8 cellular contexts compared by ENCODE assay signal in the genomic region with DNA sequence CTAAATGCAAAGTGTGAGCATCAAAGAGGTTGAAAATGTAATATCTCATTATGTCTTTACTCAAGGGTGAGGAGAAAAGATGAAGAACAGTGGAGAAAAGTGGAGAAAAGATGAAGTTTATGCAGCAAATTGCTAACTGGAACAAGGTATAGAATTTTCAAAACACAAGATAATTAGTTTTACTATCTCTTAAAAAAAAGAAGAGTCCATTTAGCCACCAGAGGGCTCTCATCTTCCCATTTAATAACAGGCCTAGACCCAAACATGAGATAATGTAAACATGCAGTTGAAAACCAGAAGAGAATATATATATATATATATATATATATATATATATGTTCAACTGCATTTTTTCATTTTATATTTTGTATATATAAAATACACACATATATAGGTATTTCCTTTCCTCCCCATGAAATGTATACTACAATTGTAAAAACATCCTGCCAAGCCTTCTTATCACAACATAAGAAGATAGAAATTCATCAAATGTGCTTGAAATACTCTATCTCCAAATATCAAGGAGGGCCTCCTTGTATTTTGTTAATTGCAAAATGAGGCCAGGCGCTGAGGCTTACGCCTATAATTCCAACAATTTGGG.
DNase-seq lines count a peak whose midpoint lies in the region; ATAC-seq and TF ChIP-seq lines count a peak whose summit lies in the region.

No MANE protein-coding gene starts in this region.

- H3K4me2 ChIP-seq in OCI-LY1 (ENCODE audit: low read length), result no peak overlapping the region

- H3K27ac ChIP-seq in OCI-LY1 (ENCODE audit: low read depth, low read length, poor library complexity, severe bottlenecking) (no peak overlapping the region), vagina (no peak overlapping the region)

- H3K9me2 ChIP-seq in OCI-LY1 (ENCODE audit: low read depth, low read length), result no peaks in the 10 kb centered on the region

- H3K36me3 Mint-ChIP-seq in neural crest cell (ENCODE audit: low read depth), result no peaks in the 10 kb centered on the region

- intact Hi-C loops in vagina (cut with DNase I), result no loop called here

- no peak overlapping the region for H3K27ac Mint-ChIP-seq in neural crest cell (ENCODE audit: unreplicated experiment)

- no peak for TF ChIP-seq POLR2A in vagina (IDR thresholded peaks at IDR 0.05)

- H2AFZ ChIP-seq in OCI-LY1 (ENCODE audit: low read length), result no peak overlapping the region

- no peak for ATAC-seq in HG02610 (IDR thresholded peaks at IDR 0.05; ENCODE audit: unreplicated experiment)

- no peak overlapping the region for H3K9ac ChIP-seq in OCI-LY1 (ENCODE audit: low read length)

- peak; percentile 44 for TF ChIP-seq CTCF in AG09309 (IDR thresholded peaks at IDR 0.05; ENCODE audit: control insufficient read depth, insufficient read depth, low read depth, low read length, missing control alignments)
- TF ChIP-seq CTCF in OCI-LY1 (IDR thresholded peaks at IDR 0.05; ENCODE audit: low read length), result peak; percentile 31; the same call in 1 of the 2 replicates
- peak; percentile 66 for TF ChIP-seq CTCF in neural crest cell (conservative IDR thresholded peaks at IDR 0.05)
- peak in 1 of 3 experiments; percentile 34 for TF ChIP-seq CTCF in vagina (IDR thresholded peaks at IDR 0.05)

- H3K27me3 ChIP-seq in OCI-LY1 (ENCODE audit: insufficient read depth, low read length) (no peaks in the 10 kb centered on the region; the same call in 1 of the 2 replicates), vagina (no peaks in the 10 kb centered on the region)

- no peaks in the 10 kb centered on the region for H3K79me2 ChIP-seq in OCI-LY1 (ENCODE audit: insufficient read depth, low read length)

- no peak overlapping the region for H3K4me3 ChIP-seq in AG09309 (ENCODE audit: control insufficient read depth, low read depth, low read length)
- H3K4me3 ChIP-seq in OCI-LY1 (ENCODE audit: low read depth, low read length, poor library complexity, severe bottlenecking), result no peak overlapping the region
- H3K4me3 ChIP-seq in vagina, result no peak overlapping the region

- DNase-seq in AG09309 (ENCODE audit: low read depth) (no peak), HCEC 1CT (peak; percentile 70), dermis microvascular lymphatic vessel endothelial cell (ENCODE audit: low read depth in 2 of 2) (peak; percentile 45 to 64), neural crest cell (ENCODE audit: low read depth, low spot score) (no peak), vagina (ENCODE audit: extremely low spot score in 2 of 2) (no peak), D341Med (ENCODE audit: low spot score) (no peak)

- H4K20me1 ChIP-seq in OCI-LY1 (ENCODE audit: insufficient read depth, low read length), result no peaks in the 10 kb centered on the region

- no peaks in the 10 kb centered on the region for H3F3A ChIP-seq in OCI-LY1 (ENCODE audit: insufficient read depth, low read length)

- H3K9me3 ChIP-seq in OCI-LY1 (ENCODE audit: low read length) (no peaks in the 10 kb centered on the region), vagina (no peaks in the 10 kb centered on the region)

- H3K4me1 ChIP-seq in OCI-LY1 (ENCODE audit: insufficient read depth, low read length, severe bottlenecking) (no peaks in the 10 kb centered on the region), vagina (peaks cover 16% of the 10 kb centered on the region)

- H3K4me1 Mint-ChIP-seq in neural crest cell, result no peaks in the 10 kb centered on the region

- H3K36me3 ChIP-seq in OCI-LY1 (ENCODE audit: insufficient read depth, low read length), result no peaks in the 10 kb centered on the region
- H3K36me3 ChIP-seq in vagina, result no peaks in the 10 kb centered on the region

- H3K4me3 Mint-ChIP-seq in neural crest cell, result no peak overlapping the region

- H3K27me3 Mint-ChIP-seq in neural crest cell (ENCODE audit: low read depth), result no peaks in the 10 kb centered on the region

- H3K9me3 Mint-ChIP-seq in neural crest cell, result peaks cover 5% of the 10 kb centered on the region

Comparison
In these comparisons a context has a peak if more than half of its experiments do, and no peak if none do; other contexts are left out.
1. DNase-seq: peak in HCEC 1CT (single experiment) and dermis microvascular lymphatic vessel endothelial cell (2 of 2); none in AG09309 (single experiment), neural crest cell (single experiment), vagina (0 of 2) and D341Med (single experiment).